8 cellular contexts compared by ENCODE assay signal in genomic region chr5:126599971-126600630, GRCh38. TPM values are rescaled to one million over a fixed set of nuclear protein-coding genes. Genes with fewer than 3 reads are reported as not detected.
DNase-seq lines count a peak whose midpoint lies in the region; ATAC-seq, FAIRE-seq and TF ChIP-seq lines count a peak whose summit lies in the region.
"Not testable (repeated sequence)": the region's sequence is repeated elsewhere in the genome, so short reads cannot be mapped to it uniquely, and the experiment has no call there.

No MANE protein-coding gene starts in this region.

- TF ChIP-seq RAD21 in H1 (IDR thresholded peaks at IDR 0.05 in 1 of 2, conservative IDR thresholded peaks at IDR 0.05 in 1 of 2; ENCODE audit: low read depth in 2 of 2, low read length in 2 of 2): not testable (repeated sequence)

- peak overlapping the region; percentile 93 for H4K91ac ChIP-seq in H1 (replicated peaks; ENCODE audit: insufficient read length, low read length)

- not testable (repeated sequence) for H3K79me1 ChIP-seq in H1 (ENCODE audit: low read depth, low read length)

- H3K56ac ChIP-seq in H1 (replicated peaks; ENCODE audit: insufficient read length, low read depth, low read length): peak overlapping the region; percentile 74

- H4K20me1 ChIP-seq in H1 (replicated peaks in 1 of 2; ENCODE audit: control insufficient read depth in 1 of 2, insufficient read depth in 2 of 2, low read length in 2 of 2): not testable (repeated sequence)

- 0 out of 2 replicates have a peak overlapping the region, but pooled peaks have one; percentile 45 for H2AK5ac ChIP-seq in H1 (ENCODE audit: low read depth, low read length)

- peak overlapping the region; percentile 76; the same call in 1 of the 2 replicates for H2BK12ac ChIP-seq in H1 (ENCODE audit: low read depth, low read length)

- H2BK20ac ChIP-seq in H1 (ENCODE audit: low read length): peak overlapping the region; percentile 68; the same call in 1 of the 2 replicates

- 34% methylated on average over 15 of the region's 15 CpGs; no CpG with 5 or more reads in 1 of the 2 experiments for WGBS in H1 (ENCODE audit: extremely low coverage in 1 of 2, insufficient coverage in 1 of 2, insufficient read length in 1 of 2, insufficient replicate concordance in 2 of 2, low coverage in 1 of 2, low lambda C conversion rate in 2 of 2, missing lambda C conversion rate in 1 of 2), 2 experiments

- TF ChIP-seq EP300 in H1 (IDR thresholded peaks at IDR 0.05; ENCODE audit: borderline replicate concordance in 1 of 2, low read depth in 2 of 2, low read length in 2 of 2): not testable (repeated sequence)

- H3K79me2 ChIP-seq in H1 (ENCODE audit: control insufficient read depth in 1 of 2, insufficient read depth in 2 of 2, low read length in 2 of 2): peaks cover 20 to 39% of the 10 kb centered on the region in 2 experiments

- peak overlapping the region; percentile 96 for H3K4me3 Mint-ChIP-seq in activated naive CD8-positive, alpha-beta T cell
- H3K4me3 Mint-ChIP-seq in natural killer cell treated with Interleukin-12 subunit alpha and Interleukin-12 subunit beta and Interleukin-15 and Interleukin-18, amount 100 ng/mL, for 72 hours: peak overlapping the region; percentile 88
- peak overlapping the region; percentile 90 to 98 for H3K4me3 Mint-ChIP-seq in stimulated activated naive B cell treated with anti-CD40 and anti-IgM and Interleukin-4, amounts not matched to agents 10 μg/mL and 1 μg/mL and 100 μg/mL, for 72 hours

- ATAC-seq in natural killer cell treated with Interleukin-12 subunit alpha and Interleukin-12 subunit beta and Interleukin-15 and Interleukin-18, amount 100 ng/mL, for 72 hours; stimulated activated naive B cell treated with anti-CD40 and anti-IgM and Interleukin-4, amounts not matched to agents 10 μg/mL and 1 μg/mL and 100 μg/mL, for 72 hours (replicated peaks): not testable (repeated sequence)

- not testable (repeated sequence) for H3K9me3 ChIP-seq in HUES48 (ENCODE audit: control insufficient read depth, insufficient read depth, low read length); SJCRH30 (replicated peaks); H1 (ENCODE audit: insufficient read depth in 2 of 2, low read depth in 1 of 2, low read length in 1 of 2); iPS-20b (ENCODE audit: insufficient read depth, low read depth, low read length)

- H3K27me3 ChIP-seq in HUES48 (ENCODE audit: control insufficient read depth, insufficient read depth, low read length); SJCRH30; H1 (replicated peaks in 1 of 4; ENCODE audit: control insufficient read depth in 3 of 4, extremely low read depth in 1 of 4, insufficient read depth in 3 of 4, low read length in 3 of 4); iPS-20b (ENCODE audit: insufficient read depth, low read length): not testable (repeated sequence)

- H4K5ac ChIP-seq in H1 (ENCODE audit: insufficient read length, low read depth, low read length): peak overlapping the region; percentile 92

- peak overlapping the region; percentile 78 for H2AFZ ChIP-seq in H1 (ENCODE audit: low read length)

- H3K4me1 ChIP-seq in HUES48 (ENCODE audit: control insufficient read depth, insufficient read depth, low read length): peaks cover 30% of the 10 kb centered on the region
- H3K4me1 ChIP-seq in SJCRH30; H1 (replicated peaks in 1 of 4; ENCODE audit: control insufficient read depth in 3 of 4, insufficient read depth in 4 of 4, low read length in 3 of 4): not testable (repeated sequence)
- peaks cover 16% of the 10 kb centered on the region for H3K4me1 ChIP-seq in iPS-20b (ENCODE audit: insufficient read depth, low read length)

- not testable (repeated sequence) for H2BK15ac ChIP-seq in H1 (ENCODE audit: low read length)

- H3K36me3 Mint-ChIP-seq in activated naive CD8-positive, alpha-beta T cell; natural killer cell treated with Interleukin-12 subunit alpha and Interleukin-12 subunit beta and Interleukin-15 and Interleukin-18, amount 100 ng/mL, for 72 hours: not testable (repeated sequence)
- peaks cover 9 to 13% of the 10 kb centered on the region in 2 donors for H3K36me3 Mint-ChIP-seq in stimulated activated naive B cell treated with anti-CD40 and anti-IgM and Interleukin-4, amounts not matched to agents 10 μg/mL and 1 μg/mL and 100 μg/mL, for 72 hours

- H3K4me3 ChIP-seq in AG10803 (ENCODE audit: low read length) (peak overlapping the region; percentile 31), HUES48 (ENCODE audit: low read depth, low read length) (peak overlapping the region; percentile 89), SJCRH30 (peak overlapping the region; percentile 99), H1 (ENCODE audit: extremely low read depth in 1 of 4, insufficient read depth in 2 of 4, low read depth in 3 of 4, low read length in 4 of 4) (peak overlapping the region; percentile 54 to 97 (median 89); a peak in 5 of 8 replicates), iPS-20b (ENCODE audit: low read length) (peak overlapping the region; percentile 98)

- peak overlapping the region; percentile 93 for H2BK120ac ChIP-seq in H1 (replicated peaks; ENCODE audit: low read depth, low read length)

- H3K36me3 ChIP-seq in HUES48 (ENCODE audit: control insufficient read depth, insufficient read depth, low read length): peaks cover 18% of the 10 kb centered on the region
- H3K36me3 ChIP-seq in SJCRH30: peaks cover 16% of the 10 kb centered on the region
- peaks cover 8 to 16% (median 12%) of the 10 kb centered on the region in 4 experiments; a peak in 5 of 8 replicates for H3K36me3 ChIP-seq in H1 (ENCODE audit: control insufficient read depth in 2 of 4, insufficient read depth in 4 of 4, low read length in 3 of 4)
- peaks cover 23% of the 10 kb centered on the region for H3K36me3 ChIP-seq in iPS-20b (ENCODE audit: insufficient read depth, low read depth, low read length)

- H3K23ac ChIP-seq in H1 (ENCODE audit: insufficient read length): not testable (repeated sequence)

- POLR2A ChIA-PET in H1 (lab: Charles Lee; ENCODE audit: partially characterized antibody): interaction anchor here (0.6 to 3.8 kb wide), 12 partner anchors 8 to 178 kb away, joined by 3 to 21 read pairs (median 4); partner anchors contain the start of genes GRAMD2B and LMNB1

- H3K9me3 Mint-ChIP-seq in activated naive CD8-positive, alpha-beta T cell (ENCODE audit: low read depth); natural killer cell treated with Interleukin-12 subunit alpha and Interleukin-12 subunit beta and Interleukin-15 and Interleukin-18, amount 100 ng/mL, for 72 hours; stimulated activated naive B cell treated with anti-CD40 and anti-IgM and Interleukin-4, amounts not matched to agents 10 μg/mL and 1 μg/mL and 100 μg/mL, for 72 hours: not testable (repeated sequence)

- CTCF ChIA-PET in H1 (lab: Charles Lee; ENCODE audit: partially characterized antibody): interaction anchor here (0.7 to 2.5 kb wide), 16 partner anchors 8 to 510 kb away, joined by 3 to 13 read pairs (median 4); no protein-coding TSS in a partner anchor

- H3K4me2 ChIP-seq in H1 (ENCODE audit: insufficient read depth in 1 of 2, low read depth in 2 of 2, low read length in 2 of 2): peak overlapping the region; percentile 58 to 79

- H3K27me3 Mint-ChIP-seq in activated naive CD8-positive, alpha-beta T cell; natural killer cell treated with Interleukin-12 subunit alpha and Interleukin-12 subunit beta and Interleukin-15 and Interleukin-18, amount 100 ng/mL, for 72 hours; stimulated activated naive B cell treated with anti-CD40 and anti-IgM and Interleukin-4, amounts not matched to agents 10 μg/mL and 1 μg/mL and 100 μg/mL, for 72 hours: not testable (repeated sequence)

- H3K4me1 Mint-ChIP-seq in activated naive CD8-positive, alpha-beta T cell (ENCODE audit: low read depth): peaks cover 27% of the 10 kb centered on the region
- H3K4me1 Mint-ChIP-seq in natural killer cell treated with Interleukin-12 subunit alpha and Interleukin-12 subunit beta and Interleukin-15 and Interleukin-18, amount 100 ng/mL, for 72 hours (ENCODE audit: low read depth in 2 of 2): peaks cover 13 to 16% of the 10 kb centered on the region in 2 donors
- peaks cover 11 to 28% of the 10 kb centered on the region in 2 donors for H3K4me1 Mint-ChIP-seq in stimulated activated naive B cell treated with anti-CD40 and anti-IgM and Interleukin-4, amounts not matched to agents 10 μg/mL and 1 μg/mL and 100 μg/mL, for 72 hours

- not testable (repeated sequence) for TF ChIP-seq POLR2A in H1 (IDR thresholded peaks at IDR 0.05; ENCODE audit: control extremely low read depth in 1 of 2, low read depth in 2 of 2, low read length in 2 of 2)

- peak overlapping the region; percentile 96; the same call in 1 of the 2 replicates for H3K18ac ChIP-seq in H1 (ENCODE audit: extremely low read depth, low read length)

- DNase-seq in AG10803 (ENCODE audit: low read depth); SJCRH30; H1 (ENCODE audit: low read depth in 1 of 2, low spot score in 2 of 2); natural killer cell treated with Interleukin-12 subunit alpha and Interleukin-12 subunit beta and Interleukin-15 and Interleukin-18, amount 100 ng/mL, for 72 hours (ENCODE audit: low spot score); stimulated activated naive B cell treated with anti-CD40 and anti-IgM and Interleukin-4, amounts not matched to agents 10 μg/mL and 1 μg/mL and 100 μg/mL, for 72 hours: not testable (repeated sequence)

- peak overlapping the region; percentile 94 for H3K4ac ChIP-seq in H1 (replicated peaks; ENCODE audit: insufficient read length, low read depth, low read length)

- H3K14ac ChIP-seq in H1 (ENCODE audit: insufficient read length): not testable (repeated sequence)

- H4K8ac ChIP-seq in H1 (ENCODE audit: extremely low read depth, insufficient read depth, low read length): peak overlapping the region; percentile 93

- H2BK5ac ChIP-seq in H1 (ENCODE audit: low read depth, low read length): peak overlapping the region; percentile 98

- H3K27ac ChIP-seq in HUES48 (ENCODE audit: low read depth, low read length): peak overlapping the region; percentile 43
- peak overlapping the region; percentile 81 for H3K27ac ChIP-seq in SJCRH30
- peak overlapping the region; percentile 80 for H3K27ac ChIP-seq in H1 (ENCODE audit: low read depth, low read length)
- H3K27ac ChIP-seq in iPS-20b (ENCODE audit: low read length): peak overlapping the region; percentile 85

- TF ChIP-seq CTCF in AG10803 (conservative IDR thresholded peaks at IDR 0.05; ENCODE audit: low read length); H1 (IDR thresholded peaks at IDR 0.05; ENCODE audit: control extremely low read depth in 1 of 3, insufficient read depth in 1 of 3, low read depth in 1 of 3, low read length in 3 of 3): not testable (repeated sequence)

- H3K23me2 ChIP-seq in H1 (ENCODE audit: low read depth, low read length): not testable (repeated sequence)

- peak overlapping the region; percentile 96 for H3K27ac Mint-ChIP-seq in activated naive CD8-positive, alpha-beta T cell
- H3K27ac Mint-ChIP-seq in natural killer cell treated with Interleukin-12 subunit alpha and Interleukin-12 subunit beta and Interleukin-15 and Interleukin-18, amount 100 ng/mL, for 72 hours: peak overlapping the region; percentile 72 to 73
- peak overlapping the region; percentile 98 for H3K27ac Mint-ChIP-seq in stimulated activated naive B cell treated with anti-CD40 and anti-IgM and Interleukin-4, amounts not matched to agents 10 μg/mL and 1 μg/mL and 100 μg/mL, for 72 hours

- H3K9ac ChIP-seq in HUES48 (ENCODE audit: low read depth, low read length) (peak overlapping the region; percentile 66), H1 (replicated peaks in 1 of 4; ENCODE audit: extremely low read depth in 1 of 4, low read depth in 3 of 4, low read length in 3 of 4) (peak overlapping the region in 3 of 4 experiments; percentile 73 to 97 (median 97); a peak in 6 of 7 replicates), iPS-20b (ENCODE audit: low read depth, low read length) (peak overlapping the region; percentile 96)

- peak; percentile 50 for FAIRE-seq in H1 (lab: Jason Lieb, UNC)

RNA-seq across cellular contexts. Expression of gene PHAX, which starts 0.6 kb away (rescaled TPM):
- 57.1 and 64.6 TPM in 2 replicates for total RNA-seq in SJCRH30 (2014; rRNA removed; shearing (Covaris generic))
- 58.1 and 59.5 TPM in 2 replicates for total RNA-seq in H1 (2021; fragmentation: NEBNext Ultra II Directional; extraction: Animal tissue kit (Norgen Biotek cat#: 25700))
- polyA plus RNA-seq in H1 (2011; rRNA removed): 32.1 and 34.1 TPM in 2 replicates
- polyA plus RNA-seq in H1 (2011; cell fraction: cytosol; rRNA removed): 55.0 TPM
- 10.7 TPM for polyA plus RNA-seq in H1 (2011; cell fraction: nucleus; rRNA removed)
- polyA plus RNA-seq in H1 (2012, experiment 1 of 2): 39.7 to 74.8 TPM (median 59.5 TPM) in 4 replicates
- 14.3 TPM for polyA plus RNA-seq in H1 (2012, experiment 2 of 2)
- polyA plus RNA-seq in H1 (2013, experiment 1 of 2): 36.4 TPM
- polyA plus RNA-seq in H1 (2013, experiment 2 of 2): 34.4 TPM
- polyA minus RNA-seq in H1 (2011; rRNA and poly(A)+ RNA removed): 37.8 and 45.2 TPM in 2 replicates
- polyA minus RNA-seq in H1 (2011; cell fraction: cytosol; rRNA and poly(A)+ RNA removed): 24.7 TPM
- 53.3 TPM for polyA minus RNA-seq in H1 (2011; cell fraction: nucleus; rRNA and poly(A)+ RNA removed)
- total RNA-seq in natural killer cell treated with Interleukin-12 subunit alpha and Interleukin-12 subunit beta and Interleukin-15 and Interleukin-18, amount 100 ng/mL, for 72 hours: 10 to 100 TPM; 31.5 to 37.7 TPM

RNA-seq across cellular contexts. Expression of gene ALDH7A1, which starts 5.1 kb away (rescaled TPM):
- 60.0 and 61.1 TPM in 2 replicates for total RNA-seq in SJCRH30 (2014; rRNA removed; shearing (Covaris generic))
- 205 and 225 TPM in 2 replicates for total RNA-seq in H1 (2021; fragmentation: NEBNext Ultra II Directional; extraction: Animal tissue kit (Norgen Biotek cat#: 25700))
- polyA plus RNA-seq in H1 (2011; rRNA removed): 65.8 and 99.6 TPM in 2 replicates
- polyA plus RNA-seq in H1 (2011; cell fraction: cytosol; rRNA removed): 163 TPM
- 76.6 TPM for polyA plus RNA-seq in H1 (2011; cell fraction: nucleus; rRNA removed)
- 232 to 268 TPM (median 259 TPM) in 4 replicates for polyA plus RNA-seq in H1 (2012, experiment 1 of 2)
- polyA plus RNA-seq in H1 (2012, experiment 2 of 2): 30.7 TPM
- 157 TPM for polyA plus RNA-seq in H1 (2013, experiment 1 of 2)
- 165 TPM for polyA plus RNA-seq in H1 (2013, experiment 2 of 2)
- polyA minus RNA-seq in H1 (2011; rRNA and poly(A)+ RNA removed): 138 and 143 TPM in 2 replicates
- polyA minus RNA-seq in H1 (2011; cell fraction: cytosol; rRNA and poly(A)+ RNA removed): 64.1 TPM
- 150 TPM for polyA minus RNA-seq in H1 (2011; cell fraction: nucleus; rRNA and poly(A)+ RNA removed)
- 1 to 10 TPM in 1 of 2 donors, under 1 TPM in 1; 0.81 to 1.2 TPM for total RNA-seq in natural killer cell treated with Interleukin-12 subunit alpha and Interleukin-12 subunit beta and Interleukin-15 and Interleukin-18, amount 100 ng/mL, for 72 hours

Comparison
In these comparisons a context has a peak if more than half of its experiments do, and no peak if none do; other contexts are left out.
1. H3K4me3 ChIP-seq: peak in every context shown above with its lines; median percentile 99 in SJCRH30; 98 in iPS-20b; 89 in HUES48; 89 in H1; 31 in AG10803.
2. RNA of gene ALDH7A1, which starts 5.1 kb away (total RNA-seq): 205 to 225 TPM in H1 and 60.0 to 61.1 TPM in SJCRH30; 0.81 to 1.2 TPM in natural killer cell treated with Interleukin-12 subunit alpha and Interleukin-12 subunit beta and Interleukin-15 and Interleukin-18, amount 100 ng/mL, for 72 hours; every median in the first group is over 10 times any median in the second.
3. Peak in every context shown above with its lines, with median percentiles within 50 percentile points of each other: H3K27ac ChIP-seq, H3K9ac ChIP-seq, H3K27ac Mint-ChIP-seq and H3K4me3 Mint-ChIP-seq.